8 cellular contexts compared by ENCODE assay signal in genomic region chr7:65621556-65622201, GRCh38.
DNase-seq lines count a peak whose midpoint lies in the region; ATAC-seq and TF ChIP-seq lines count a peak whose summit lies in the region.
"Not testable (repeated sequence)": the region's sequence is repeated elsewhere in the genome, so short reads cannot be mapped to it uniquely, and the experiment has no call there.

No MANE protein-coding gene starts in this region.

- ATAC-seq in WTC11 = peak; percentile 67
- not testable (repeated sequence) for ATAC-seq in Right ventricle myocardium superior (ENCODE audit: poor library complexity); thoracic aorta (ENCODE audit: insufficient number of reproducible peaks, low FRiP score, low read depth)

- not testable (repeated sequence) for H4K91ac ChIP-seq in neuronal stem cell (ENCODE audit: low read depth, low read length, poor library complexity)

- not testable (repeated sequence) for H3K18ac ChIP-seq in neuronal stem cell (ENCODE audit: low read length)

- H3K23ac ChIP-seq in neuronal stem cell (ENCODE audit: low read depth, low read length, poor library complexity) = not testable (repeated sequence)

- H3K27ac Mint-ChIP-seq in HFFc6, WTC11: not testable (repeated sequence)

- H3K4ac ChIP-seq in neuronal stem cell (ENCODE audit: low read length) = not testable (repeated sequence)

- in situ Hi-C loops in astrocyte of the spinal cord (cut with HindIII; ENCODE audit: low sequenced_read_pairs) = not testable (repeated sequence)

- H2BK15ac ChIP-seq in neuronal stem cell (ENCODE audit: low read length) = not testable (repeated sequence)

- H2BK120ac ChIP-seq in neuronal stem cell (ENCODE audit: low read depth, low read length) = not testable (repeated sequence)

- H3K79me1 ChIP-seq in neuronal stem cell (ENCODE audit: low read depth, low read length) = not testable (repeated sequence)

- H2AK5ac ChIP-seq in neuronal stem cell (ENCODE audit: low read depth, low read length) = not testable (repeated sequence)

- POLR2A ChIA-PET in WTC11 (lab: Charles Lee) = not testable (repeated sequence)

- H3K27me3 ChIP-seq in neuronal stem cell (ENCODE audit: control insufficient read depth in 3 of 3, insufficient read depth in 3 of 3, low read depth in 1 of 3, low read length in 3 of 3) = peaks cover 0 to 11% (median 0%) of the 10 kb centered on the region in 3 experiments
- H3K27me3 ChIP-seq in thoracic aorta (replicated peaks; ENCODE audit: insufficient read depth) = not testable (repeated sequence)

- not testable (repeated sequence) for H3K9me3 ChIP-seq in neuronal stem cell (replicated peaks in 1 of 2; ENCODE audit: control insufficient read depth in 2 of 2, insufficient read depth in 1 of 2, low read depth in 1 of 2, low read length in 2 of 2); thoracic aorta

- DNase-seq in DMS79 treated with DMSO at 0.1 percent for 48 hours (lab: John Stamatoyannopoulos, UW) (peak; percentile 7), NCI-H2227 treated with DMSO at 0.1 percent for 48 hours (lab: John Stamatoyannopoulos, UW) (peak; percentile 3), WTC11 (ENCODE audit: low spot score) (peak; percentile 52), astrocyte of the spinal cord (ENCODE audit: low read depth, low spot score) (peak; percentile 14), Right ventricle myocardium superior (peak; percentile 52), neuronal stem cell (ENCODE audit: low spot score) (peak; percentile 9)
- not testable (repeated sequence) for DNase-seq in HFFc6; thoracic aorta (ENCODE audit: low spot score)

- H3K14ac ChIP-seq in neuronal stem cell (ENCODE audit: low read length) = not testable (repeated sequence)

- H2AFZ ChIP-seq in neuronal stem cell (ENCODE audit: low read length) = not testable (repeated sequence)

- not testable (repeated sequence) for H3K9ac ChIP-seq in neuronal stem cell (ENCODE audit: low read depth, low read length, poor library complexity)

- not testable (repeated sequence) for H3K36me3 ChIP-seq in neuronal stem cell (replicated peaks in 1 of 2; ENCODE audit: control insufficient read depth in 2 of 2, insufficient read depth in 2 of 2, low read length in 2 of 2); thoracic aorta

- not testable (repeated sequence) for H2BK5ac ChIP-seq in neuronal stem cell (ENCODE audit: low read length)

- not testable (repeated sequence) for H3K27ac ChIP-seq in neuronal stem cell (replicated peaks; ENCODE audit: low read length); thoracic aorta

- not testable (repeated sequence) for H3K4me1 Mint-ChIP-seq in HFFc6 (ENCODE audit: low read depth)
- H3K4me1 Mint-ChIP-seq in WTC11 = peaks cover 20% of the 10 kb centered on the region

- TF ChIP-seq CTCF in HFFc6 (IDR thresholded peaks at IDR 0.05) (peak; percentile 84), WTC11 (IDR thresholded peaks at IDR 0.05) (peak; percentile 46), astrocyte of the spinal cord (IDR thresholded peaks at IDR 0.05; ENCODE audit: low read depth, low read length) (peak; percentile 57), thoracic aorta (IDR thresholded peaks at IDR 0.05) (peak; percentile 44)

- H3K36me3 Mint-ChIP-seq in HFFc6 (ENCODE audit: low read depth); WTC11: not testable (repeated sequence)

- H4K8ac ChIP-seq in neuronal stem cell (ENCODE audit: low read depth, low read length) = not testable (repeated sequence)

- not testable (repeated sequence) for H2BK12ac ChIP-seq in neuronal stem cell (ENCODE audit: low read length)

- not testable (repeated sequence) for H3K4me3 Mint-ChIP-seq in HFFc6, WTC11

- not testable (repeated sequence) for H3K27me3 Mint-ChIP-seq in HFFc6 (ENCODE audit: insufficient read depth); WTC11 (ENCODE audit: low read depth)

- H3K4me1 ChIP-seq in neuronal stem cell (ENCODE audit: control insufficient read depth in 2 of 2, insufficient read depth in 1 of 2, low read depth in 1 of 2, low read length in 2 of 2); thoracic aorta (ENCODE audit: control insufficient read depth in 1 of 2, low read depth in 2 of 2): not testable (repeated sequence)

- WGBS in neuronal stem cell (ENCODE audit: extremely low coverage in 2 of 2, insufficient read length in 2 of 2, insufficient replicate concordance in 1 of 2), 2 donors = no CpG with 5 or more reads among the region's 6 CpGs

- not testable (repeated sequence) for H3K9me3 Mint-ChIP-seq in HFFc6, WTC11

- not testable (repeated sequence) for H3K4me3 ChIP-seq in astrocyte of the spinal cord (ENCODE audit: low read depth, low read length); neuronal stem cell (ENCODE audit: low read length in 2 of 2); thoracic aorta

- intact Hi-C loops in Right ventricle myocardium superior (cut with DNase I) = not testable (repeated sequence)

- CTCF ChIA-PET in WTC11 (lab: Charles Lee) = interaction anchor here (0.7 kb wide), 1 partner anchor 1284 kb away, joined by 3 read pairs; no protein-coding TSS in a partner anchor

- H3K4me2 ChIP-seq in neuronal stem cell (ENCODE audit: insufficient read depth, low read length, poor library complexity, severe bottlenecking) = not testable (repeated sequence)
